8 cellular contexts compared by ENCODE assay signal in the genomic region with DNA sequence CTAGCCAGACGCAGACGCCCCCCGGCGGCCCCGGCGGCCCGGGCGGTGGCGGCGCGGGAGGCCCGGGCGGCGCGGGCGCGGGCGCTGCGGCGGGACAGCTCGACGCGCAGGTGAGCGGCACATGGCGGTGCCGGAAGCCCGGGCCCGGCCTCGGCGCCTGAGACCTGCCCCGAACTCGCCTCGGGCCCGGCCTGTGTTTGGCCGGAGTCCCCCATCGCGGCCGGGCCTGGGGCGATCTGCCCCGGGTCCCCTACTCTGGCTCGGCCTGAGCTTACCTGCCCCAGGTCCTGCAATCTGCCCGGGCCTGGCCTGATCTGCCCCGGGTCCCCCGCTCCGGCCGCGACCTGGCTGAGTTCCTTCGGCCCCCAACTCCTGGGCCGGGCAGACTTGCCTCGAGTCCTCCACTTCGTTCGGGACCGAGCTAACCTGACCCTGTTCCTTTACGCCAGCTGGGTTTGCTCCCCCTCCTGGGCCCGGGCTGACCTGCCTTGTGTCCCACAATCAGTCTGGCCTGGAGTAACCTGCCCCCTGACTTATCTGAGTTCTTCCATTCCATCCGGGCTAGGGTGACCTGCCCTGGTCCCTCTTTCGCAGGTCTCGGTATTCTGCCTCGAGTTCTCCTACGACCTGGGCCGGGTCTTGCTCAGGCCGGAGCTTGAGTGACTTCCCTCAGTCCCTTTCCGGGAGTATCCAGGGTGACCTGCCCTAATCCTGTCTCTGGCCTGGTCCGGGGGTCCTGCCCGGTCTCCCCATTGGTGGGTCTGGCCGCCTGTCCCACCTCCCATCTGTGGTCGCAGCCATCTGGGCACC. TPM values are rescaled to one million over a fixed set of nuclear protein-coding genes. Genes with fewer than 3 reads are reported as not detected.
DNase-seq lines count a peak whose midpoint lies in the region; ATAC-seq and TF ChIP-seq lines count a peak whose summit lies in the region.

No MANE protein-coding gene starts in this region.

- H3K9ac ChIP-seq in endocrine pancreas (ENCODE audit: control insufficient read depth, insufficient read depth, low read length) (peak overlapping the region; percentile 91), muscle layer of colon (ENCODE audit: low read length) (peak overlapping the region; percentile 92)

- ATAC-seq in GM19023 (IDR thresholded peaks at IDR 0.05; ENCODE audit: unreplicated experiment) (peak; percentile 39), HG03108 (IDR thresholded peaks at IDR 0.05; ENCODE audit: unreplicated experiment) (peak; percentile 11), T-cell (replicated peaks in 1 of 4) (peak; percentile 55 to 65 (median 60)), aorta (ENCODE audit: low FRiP score) (peak; percentile 8)

- no peaks in the 10 kb centered on the region for H3K36me3 ChIP-seq in BJ (ENCODE audit: control insufficient read depth, insufficient read depth, low read length)
- no peaks in the 10 kb centered on the region for H3K36me3 ChIP-seq in endocrine pancreas (ENCODE audit: control insufficient read depth, insufficient read depth, low read length)
- no peaks in the 10 kb centered on the region for H3K36me3 ChIP-seq in muscle layer of colon (ENCODE audit: insufficient read depth, low read length)
- no peaks in the 10 kb centered on the region for H3K36me3 ChIP-seq in aorta (ENCODE audit: control insufficient read depth in 1 of 2, insufficient read depth in 2 of 2, low read length in 1 of 2)

- peak; percentile 34 for TF ChIP-seq CTCF in BJ (IDR thresholded peaks at IDR 0.05; ENCODE audit: insufficient read depth, low read depth, low read length)

- intact Hi-C loops in aorta (cut with DNase I), result no loop called here

- CTCF ChIA-PET in BJ (lab: Yijun Ruan, JAX), result interaction anchor here (0.9 to 2.4 kb wide), 8 partner anchors 8 to 363 kb away, joined by 3 to 23 read pairs (median 4); a partner anchor contains a TSS
- CTCF ChIA-PET in T-cell (lab: Charles Lee), result interaction anchor here in 1 of 2 donors (1.2 to 1.4 kb wide), 3 partner anchors 9 to 414 kb away, joined by 3 to 5 read pairs (median 3); a partner anchor contains a TSS

- 1% methylated on average over 57 to 67 of the region's 67 CpGs for WGBS in aorta, 2 donors

- H3K27ac Mint-ChIP-seq in T-cell, result peak overlapping the region; percentile 88 to 90

- no peaks in the 10 kb centered on the region for H3K27me3 ChIP-seq in BJ (ENCODE audit: control insufficient read depth, insufficient read depth, low read length)
- H3K27me3 ChIP-seq in endocrine pancreas (ENCODE audit: control insufficient read depth, insufficient read depth, low read length), result no peaks in the 10 kb centered on the region
- no peaks in the 10 kb centered on the region for H3K27me3 ChIP-seq in muscle layer of colon (ENCODE audit: control insufficient read depth in 1 of 2, insufficient read depth in 2 of 2, low read length in 2 of 2)
- no peaks in the 10 kb centered on the region for H3K27me3 ChIP-seq in aorta (ENCODE audit: control insufficient read depth in 1 of 2, insufficient read depth in 2 of 2, low read length in 1 of 2)

- H3K4me3 Mint-ChIP-seq in T-cell, result peak overlapping the region; percentile 89 to 91 (median 90)

- H3K27ac ChIP-seq in muscle layer of colon (ENCODE audit: low read depth, low read length) (peak overlapping the region; percentile 75), aorta (ENCODE audit: low read depth in 1 of 2, low read length in 2 of 2) (no peak overlapping the region)

- H3K4me3 ChIP-seq in BJ (ENCODE audit: low read depth, low read length) (peak overlapping the region; percentile 86), endocrine pancreas (ENCODE audit: control insufficient read depth, insufficient read depth, low read length) (peak overlapping the region; percentile 78), muscle layer of colon (ENCODE audit: low read depth in 1 of 2, low read length in 2 of 2) (peak overlapping the region; percentile 81 to 90), aorta (ENCODE audit: low read length in 2 of 2) (peak overlapping the region; percentile 81 to 93)

- no peaks in the 10 kb centered on the region for H3K9me3 Mint-ChIP-seq in T-cell

- H3K4me1 ChIP-seq in endocrine pancreas (ENCODE audit: control insufficient read depth, insufficient read depth, low read length) (peaks cover 12% of the 10 kb centered on the region), muscle layer of colon (ENCODE audit: insufficient read depth, low read length) (peaks cover 21% of the 10 kb centered on the region), aorta (ENCODE audit: control insufficient read depth in 1 of 2, insufficient read depth in 2 of 2, low read length in 2 of 2) (no peaks in the 10 kb centered on the region)

- POLR2A ChIA-PET in BJ (lab: Charles Lee), result no interaction called here
- POLR2A ChIA-PET in T-cell (lab: Charles Lee), result no interaction called here

- no peaks in the 10 kb centered on the region for H3K9me3 ChIP-seq in endocrine pancreas (ENCODE audit: control insufficient read depth, low read length)
- H3K9me3 ChIP-seq in muscle layer of colon (ENCODE audit: low read length), result no peaks in the 10 kb centered on the region
- no peaks in the 10 kb centered on the region for H3K9me3 ChIP-seq in aorta (ENCODE audit: control insufficient read depth, low read length)

- peaks cover 46 to 48% (median 47%) of the 10 kb centered on the region in 3 donors for H3K4me1 Mint-ChIP-seq in T-cell

- peaks cover 2 to 3% of the 10 kb centered on the region in 2 donors for H3K27me3 Mint-ChIP-seq in T-cell

- DNase-seq in BJ (ENCODE audit: low read depth), result no peak
- DNase-seq in T-cell, result peak in 1 of 34 experiments; percentile 7
- DNase-seq in aorta, result no peak
- DNase-seq in pons (ENCODE audit: low spot score), result no peak

- peaks cover 23% of the 10 kb centered on the region for H3K36me3 Mint-ChIP-seq in T-cell

RNA-seq across cellular contexts. Expression of a gene that starts 0.8 kb away (rescaled TPM):
- polyA plus RNA-seq in BJ (2011; rRNA removed) (15.4 and 24.1 TPM in 2 replicates), aorta (10 to 100 TPM; 16.5 to 40.4 TPM)
- polyA minus RNA-seq in BJ (2011; rRNA and poly(A)+ RNA removed), result 34.5 and 43.2 TPM in 2 replicates
- total RNA-seq in T-cell (100 to 1,000 TPM; 114 to 143 (median 127) TPM), aorta (10 to 100 TPM; 53.7 to 75.6 TPM)

RNA-seq across cellular contexts. Expression of a gene that starts 41.4 kb away (rescaled TPM):
- polyA plus RNA-seq in BJ (2011; rRNA removed), result 8.6 and 9.2 TPM in 2 replicates
- polyA minus RNA-seq in BJ (2011; rRNA and poly(A)+ RNA removed), result 1.4 and 2.8 TPM in 2 replicates
- total RNA-seq in T-cell, result not detected
- total RNA-seq in aorta, result 100 to 1,000 TPM in 1 of 2 donors, 10 to 100 TPM in 1; 15.8 to 142 TPM
- 10 to 100 TPM in 1 of 2 donors, 1 to 10 TPM in 1; 9.8 to 14.4 TPM for polyA plus RNA-seq in aorta

Comparison
In these comparisons a context has a peak if more than half of its experiments do, and no peak if none do; other contexts are left out.
1. ATAC-seq: peak in every context shown above with its lines; median percentile 60 in T-cell; 39 in GM19023; 11 in HG03108; 8 in aorta.
2. RNA of a gene that starts 41.4 kb away (total RNA-seq): 15.8 to 142 TPM in aorta; not detected in T-cell; every median in the first group is over 10 times any median in the second.
3. Peak in every context shown above with its lines, with median percentiles within 50 percentile points of each other: H3K4me3 ChIP-seq.